ENCODE assay signal across 17 cellular contexts in genomic region chr15:27873825-27874224, GRCh38.
"Had no signal": no experiment of that assay in that cellular context is flagged by ENCODE, and none has a peak within 500 bp of the region (broad histone marks: within the 10 kb centered on the region; RNA-seq: fewer than 3 reads in every experiment).

No MANE protein-coding gene starts in this region.

- H3K4me3 ChIP-seq: MG63 had no signal

- DNase-seq: Karpas-422, KG1, MG63, NCI-H1092 treated with DMSO at 0.1 percent for 48 hours, NCI-H1436, NCI-H187, NCI-H2029, NCI-H2081 treated with DMSO at 0.1 percent for 48 hours, NCI-H2171, NCI-H226, NCI-H510A, NCI-H524 treated with DMSO at 0.1 percent for 48 hours, NCI-H69, NCI-H774, SHP77 had no signal

- H3K27me3 ChIP-seq: MG63 had no signal

- H3K9me3 ChIP-seq: MG63 had no signal

- H3K27ac ChIP-seq: RWPE1 had no signal

- H3K36me3 ChIP-seq: MG63 had no signal

- ATAC-seq: SK-N-SH treated with all-trans-retinoic acid at 6 μM for 48 hours had no signal
